Comparison of ENCODE assay signal across 8 cellular contexts in the genomic region with DNA sequence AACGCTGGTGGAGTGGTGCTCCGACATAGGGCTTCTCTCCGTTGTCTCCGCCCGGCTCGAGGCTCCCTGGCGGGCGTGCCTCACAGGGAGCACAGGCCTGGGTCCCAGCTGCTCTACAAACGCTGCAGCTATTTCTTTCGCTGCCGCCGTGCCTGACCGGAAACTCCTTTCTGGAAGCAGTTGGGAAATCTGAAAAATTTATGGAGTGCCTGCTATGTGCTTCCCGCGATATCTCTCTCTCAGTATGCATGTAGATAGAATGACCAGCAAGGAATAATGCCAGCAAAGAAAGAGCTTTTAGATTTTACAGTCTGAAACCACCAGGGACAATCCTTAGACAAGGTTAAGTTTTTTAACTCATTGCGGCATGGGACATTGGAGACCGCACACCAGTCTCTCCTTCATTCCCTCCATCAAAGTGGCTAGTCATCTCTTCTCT. TPM values are rescaled to one million over a fixed set of nuclear protein-coding genes. Genes with fewer than 3 reads are reported as not detected.
DNase-seq lines count a peak whose midpoint lies in the region; ATAC-seq, FAIRE-seq and TF ChIP-seq lines count a peak whose summit lies in the region.

No MANE protein-coding gene starts in this region.

- FAIRE-seq in urothelium cell line (lab: Jason Lieb, UNC): no peak

- H3K36me3 ChIP-seq in breast epithelium (no peaks in the 10 kb centered on the region), mucosa of descending colon (ENCODE audit: low read depth) (no peaks in the 10 kb centered on the region)

- TF ChIP-seq CTCF in GM13976 (IDR thresholded peaks at IDR 0.05; ENCODE audit: borderline replicate concordance, control extremely low read depth, extremely low read depth, insufficient read depth, missing control alignments) (no peak), breast epithelium (IDR thresholded peaks at IDR 0.05) (no peak), mucosa of descending colon (IDR thresholded peaks at IDR 0.05) (no peak)

- no peaks in the 10 kb centered on the region for H3K4me1 ChIP-seq in breast epithelium
- H3K4me1 ChIP-seq in mucosa of descending colon (ENCODE audit: low read depth): peaks cover 11% of the 10 kb centered on the region

- H3K9me3 ChIP-seq in breast epithelium (no peaks in the 10 kb centered on the region), mucosa of descending colon (no peaks in the 10 kb centered on the region)

- H3K4me3 ChIP-seq in breast epithelium (peak overlapping the region; percentile 46 to 88 (median 78)), mucosa of descending colon (peak overlapping the region; percentile 33)

- no peak for TF ChIP-seq POLR2A in breast epithelium (IDR thresholded peaks at IDR 0.05)

- peak; percentile 1 for ATAC-seq in HG03432 (IDR thresholded peaks at IDR 0.05; ENCODE audit: unreplicated experiment)
- ATAC-seq in mucosa of descending colon: no peak
- ATAC-seq in HG02973 (IDR thresholded peaks at IDR 0.05; ENCODE audit: unreplicated experiment): no peak
- ATAC-seq in GM19397 (IDR thresholded peaks at IDR 0.05; ENCODE audit: unreplicated experiment): no peak

- in situ Hi-C loops in GM13976 (cut with MboI; ENCODE audit: low sequenced_read_pairs, unreplicated experiment): no loop called here

- no peaks in the 10 kb centered on the region for H3K27me3 ChIP-seq in breast epithelium

- peak overlapping the region; percentile 68 to 86 for H3K27ac ChIP-seq in breast epithelium

- DNase-seq in GM13976 (ENCODE audit: low spot score) (peak; percentile 37), breast epithelium (ENCODE audit: low spot score in 2 of 2) (no peak), mucosa of descending colon (no peak), urothelium cell line (ENCODE audit: low spot score) (no peak), UCSD-AML1 (lab: John Stamatoyannopoulos, UW; ENCODE audit: unreplicated experiment) (no peak)

- intact Hi-C loops in breast epithelium (cut with DNase I; ENCODE audit: low total_unique reads) (no loop called here), mucosa of descending colon (cut with DNase I, micrococcal nuclease) (loop anchor here (10.0 kb wide), 2 partner anchors 702 to 852 kb away; partner anchors contain the start of gene CDV3 (in 1 of the 2))

RNA-seq across cellular contexts. Expression of gene NPHP3, which starts 0.8 kb away (rescaled TPM):
- total RNA-seq in breast epithelium: 10 to 100 TPM; 53.0 to 98.2 (median 54.7) TPM
- 10 to 100 TPM; 18.0 to 32.7 (median 21.5) TPM for total RNA-seq in mucosa of descending colon
